9 cellular contexts compared by ENCODE assay signal in genomic region chr6:145749632-145750031, GRCh38. TPM values are rescaled to one million over a fixed set of nuclear protein-coding genes. Genes with fewer than 3 reads are reported as not detected.
DNase-seq lines count a peak whose midpoint lies in the region; ATAC-seq and TF ChIP-seq lines count a peak whose summit lies in the region.
"Had no signal": no experiment of that assay in that cellular context is flagged by ENCODE, and none has a peak within 500 bp of the region (broad histone marks: within the 10 kb centered on the region; RNA-seq: fewer than 3 reads in every experiment).

No MANE protein-coding gene starts in this region.

- H3K27ac ChIP-seq in MM.1S (ENCODE audit: low read length) (no peak overlapping the region), Peyer's patch (no peak overlapping the region)
- H3K27ac ChIP-seq: VCaP had no signal

- ATAC-seq in GM21423 (IDR thresholded peaks at IDR 0.05; ENCODE audit: unreplicated experiment) (peak; percentile 89), HG03135 (IDR thresholded peaks at IDR 0.05; ENCODE audit: unreplicated experiment) (no peak), HG03521 (IDR thresholded peaks at IDR 0.05; ENCODE audit: unreplicated experiment) (no peak)

- no peak overlapping the region for H2AFZ ChIP-seq in MM.1S (ENCODE audit: low read length)

- TF ChIP-seq CTCF in MM.1S (IDR thresholded peaks at IDR 0.05; ENCODE audit: low read length) (no peak), fibroblast of pulmonary artery (IDR thresholded peaks at IDR 0.05; ENCODE audit: low read length, missing control alignments) (no peak), Peyer's patch (IDR thresholded peaks at IDR 0.05) (no peak)

- DNase-seq in AG08395 (ENCODE audit: low spot score) (peak; percentile 62), MM.1S (peak; percentile 69), fibroblast of pulmonary artery (ENCODE audit: low read depth) (peak; percentile 81), cerebellar nuclear complex (lab: John Stamatoyannopoulos, UW) (no peak), Peyer's patch (no peak)

- H3K4me1 ChIP-seq in MM.1S (ENCODE audit: low read length): peaks cover 6% of the 10 kb centered on the region; the same call in 1 of the 2 replicates
- H3K4me1 ChIP-seq in Peyer's patch: no peaks in the 10 kb centered on the region

- H3F3A ChIP-seq in MM.1S (ENCODE audit: insufficient read depth, low read length): no peaks in the 10 kb centered on the region

- H3K9ac ChIP-seq in MM.1S (ENCODE audit: low read length): no peak overlapping the region

- no peaks in the 10 kb centered on the region for H3K79me2 ChIP-seq in MM.1S (ENCODE audit: low read length)

- no peaks in the 10 kb centered on the region for H3K9me2 ChIP-seq in MM.1S (replicated peaks; ENCODE audit: insufficient read depth, low read length)

- H3K27me3 ChIP-seq in MM.1S (replicated peaks; ENCODE audit: insufficient read depth, low read length) (no peaks in the 10 kb centered on the region), Peyer's patch (no peaks in the 10 kb centered on the region)

- H3K9me3 ChIP-seq in MM.1S (replicated peaks; ENCODE audit: insufficient read depth, low read length) (no peaks in the 10 kb centered on the region), Peyer's patch (no peaks in the 10 kb centered on the region)

- peak overlapping the region; percentile 43 for H3K4me2 ChIP-seq in MM.1S (ENCODE audit: low read depth, low read length)

- H4K20me1 ChIP-seq in MM.1S (ENCODE audit: insufficient read depth, low read length): no peaks in the 10 kb centered on the region

- no peak overlapping the region for H3K4me3 ChIP-seq in MM.1S (ENCODE audit: low read length)
- H3K4me3 ChIP-seq in fibroblast of pulmonary artery (replicated peaks; ENCODE audit: low read depth, low read length): no peak overlapping the region
- H3K4me3 ChIP-seq in Peyer's patch: no peak overlapping the region

- TF ChIP-seq POLR2A in Peyer's patch (IDR thresholded peaks at IDR 0.05): no peak

- H3K36me3 ChIP-seq in MM.1S (replicated peaks; ENCODE audit: insufficient read depth, low read length) (no peaks in the 10 kb centered on the region), Peyer's patch (no peaks in the 10 kb centered on the region)

RNA-seq across cellular contexts. Expression of gene EPM2A, which starts 14.3 kb away (rescaled TPM):
- 10 to 100 TPM in 1 of 4 donors, 1 to 10 TPM in 3; 8.1 to 18.9 (median 9.2) TPM for total RNA-seq in Peyer's patch

Comparison
In these comparisons a context has a peak if more than half of its experiments do, and no peak if none do; other contexts are left out.
1. DNase-seq: peak in AG08395 (single experiment), MM.1S (single experiment) and fibroblast of pulmonary artery (single experiment); none in cerebellar nuclear complex (0 of 2) and Peyer's patch (0 of 3).